In the genomic region with DNA sequence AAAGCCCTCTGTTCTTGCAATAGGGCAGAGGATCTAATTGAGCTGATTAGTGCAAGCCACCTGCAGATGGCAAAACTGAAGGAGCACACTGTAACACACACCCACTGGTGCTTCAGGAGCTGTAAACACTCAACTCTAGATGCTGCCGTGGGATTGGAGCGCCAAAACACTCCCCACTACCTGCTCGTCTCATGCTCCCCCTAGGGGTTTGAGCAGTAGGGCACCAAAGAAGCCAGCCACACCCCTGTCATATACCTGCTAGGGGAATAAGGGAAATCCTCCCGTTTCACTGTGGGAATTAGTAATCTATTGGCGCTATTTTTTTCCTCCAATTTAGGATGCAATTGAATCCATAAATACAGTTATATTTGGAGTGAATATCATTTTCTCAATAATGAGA, we compare ENCODE assay signal across 19 cellular contexts.
A peak's percentile ranks its signal among the peaks of the same experiment; 100 is the strongest.
DNase-seq lines count a peak whose midpoint lies in the region; ATAC-seq, FAIRE-seq and TF ChIP-seq lines count a peak whose summit lies in the region.
"Had no signal": no experiment of that assay in that cellular context is flagged by ENCODE, and none has a peak within 500 bp of the region (broad histone marks: within the 10 kb centered on the region; RNA-seq: fewer than 3 reads in every experiment).

No MANE protein-coding gene starts in this region.

- H3K27me3 Mint-ChIP-seq in WTC11 (ENCODE audit: low read depth): no peaks in the 10 kb centered on the region
- no peaks in the 10 kb centered on the region for H3K27me3 Mint-ChIP-seq in Calu3 (ENCODE audit: unreplicated experiment)

- no peak overlapping the region for H3K4me3 ChIP-seq in HepG2 (replicated peaks in 1 of 3; ENCODE audit: insufficient read depth in 1 of 3, low read depth in 2 of 3, low read length in 3 of 3)
- no peak overlapping the region for H3K4me3 ChIP-seq in right lobe of liver
- H3K4me3 ChIP-seq in MM.1S (ENCODE audit: low read length): no peak overlapping the region
- H3K4me3 ChIP-seq: A549; BLaER1 treated with 17β-estradiol and CSF1 and Interleukin-3, amounts not matched to agents 10 nM and 100 nM; SJCRH30 had no signal

- H3K9ac ChIP-seq in HepG2 (ENCODE audit: insufficient read depth, low read depth, low read length) (no peak overlapping the region), MM.1S (ENCODE audit: low read length) (no peak overlapping the region)
- H3K9ac ChIP-seq: BLaER1 treated with 17β-estradiol and CSF1 and Interleukin-3, amounts not matched to agents 10 nM and 100 nM had no signal

- POLR2A ChIA-PET in HepG2 (lab: Yijun Ruan, JAX) (no interaction called here), WTC11 (lab: Charles Lee) (no interaction called here), GM10248 (lab: Yijun Ruan, JAX) (no interaction called here)

- intact Hi-C loops in HepG2 (cut with micrococcal nuclease; ENCODE audit: unreplicated experiment) (no loop called here), right lobe of liver (cut with DNase I) (no loop called here), left ventricle myocardium superior (cut with micrococcal nuclease) (no loop called here), Calu3 (cut with micrococcal nuclease; ENCODE audit: unreplicated experiment) (no loop called here)

- H3K79me2 ChIP-seq in HepG2 (ENCODE audit: insufficient read depth, low read length): no peaks in the 10 kb centered on the region
- no peaks in the 10 kb centered on the region for H3K79me2 ChIP-seq in MM.1S (ENCODE audit: low read length)

- H3K4me1 ChIP-seq in HepG2 (ENCODE audit: insufficient read depth, low read length) (no peaks in the 10 kb centered on the region), right lobe of liver (no peaks in the 10 kb centered on the region), MM.1S (ENCODE audit: low read length) (no peaks in the 10 kb centered on the region)
- H3K4me1 ChIP-seq: A549; BLaER1 treated with 17β-estradiol and CSF1 and Interleukin-3, amounts not matched to agents 10 nM and 100 nM; SJCRH30 had no signal

- no peaks in the 10 kb centered on the region for H3K36me3 ChIP-seq in HepG2 (replicated peaks in 1 of 2; ENCODE audit: control insufficient read depth in 1 of 2, insufficient read depth in 2 of 2, low read length in 2 of 2)
- H3K36me3 ChIP-seq in right lobe of liver: no peaks in the 10 kb centered on the region
- H3K36me3 ChIP-seq in MM.1S (replicated peaks; ENCODE audit: insufficient read depth, low read length): no peaks in the 10 kb centered on the region
- H3K36me3 ChIP-seq: BLaER1 treated with 17β-estradiol and CSF1 and Interleukin-3, amounts not matched to agents 10 nM and 100 nM; SJCRH30 had no signal

- no peaks in the 10 kb centered on the region for H3K27me3 ChIP-seq in HepG2 (ENCODE audit: control insufficient read depth in 1 of 2, insufficient read depth in 2 of 2, low read length in 2 of 2)
- no peaks in the 10 kb centered on the region for H3K27me3 ChIP-seq in right lobe of liver
- H3K27me3 ChIP-seq in MM.1S (replicated peaks; ENCODE audit: insufficient read depth, low read length): no peaks in the 10 kb centered on the region
- H3K27me3 ChIP-seq: BLaER1 treated with 17β-estradiol and CSF1 and Interleukin-3, amounts not matched to agents 10 nM and 100 nM; SJCRH30 had no signal

- H3K9me3 Mint-ChIP-seq in WTC11 (no peaks in the 10 kb centered on the region), Calu3 (ENCODE audit: low read depth, unreplicated experiment) (no peaks in the 10 kb centered on the region)

- TF ChIP-seq POLR2A in HepG2 (IDR thresholded peaks at IDR 0.05; ENCODE audit: insufficient read depth in 1 of 2, low read depth in 2 of 2, low read length in 2 of 2): no peak
- no peak for TF ChIP-seq POLR2A in right lobe of liver (IDR thresholded peaks at IDR 0.05)

- H3K36me3 Mint-ChIP-seq in WTC11 (no peaks in the 10 kb centered on the region), Calu3 (ENCODE audit: insufficient read depth, unreplicated experiment) (no peaks in the 10 kb centered on the region)
- H3K36me3 Mint-ChIP-seq: CD8-positive, alpha-beta memory T cell had no signal

- H3K4me3 Mint-ChIP-seq in WTC11 (no peak overlapping the region), Calu3 (ENCODE audit: low read depth, unreplicated experiment) (no peak overlapping the region)
- H3K4me3 Mint-ChIP-seq: CD8-positive, alpha-beta memory T cell had no signal

- CTCF ChIA-PET in HepG2 (lab: Yijun Ruan, JAX; ENCODE audit: low intra/inter-chr PET ratio, low total read pairs): no interaction called here
- CTCF ChIA-PET in WTC11 (lab: Charles Lee): no interaction called here
- CTCF ChIA-PET in GM10248 (lab: Yijun Ruan, JAX): no interaction called here
- CTCF ChIA-PET in Calu3 (lab: Charles Lee): no interaction called here

- H2AFZ ChIP-seq in HepG2 (ENCODE audit: low read length) (no peak overlapping the region), MM.1S (ENCODE audit: low read length) (no peak overlapping the region)

- BruUV-seq in HepG2 (replicated peaks; lab: Mats Ljungman, UMichigan): no TSS peak
- BruUV-seq in Calu3 (replicated peaks; lab: Mats Ljungman, UMichigan): no TSS peak

- H3K27ac ChIP-seq in HepG2 (ENCODE audit: extremely low read length, insufficient read depth, low read length) (no peak overlapping the region), right lobe of liver (no peak overlapping the region), MM.1S (ENCODE audit: low read length) (no peak overlapping the region)
- H3K27ac ChIP-seq: A549; BLaER1 treated with 17β-estradiol and CSF1 and Interleukin-3, amounts not matched to agents 10 nM and 100 nM; RWPE1; SJCRH30 had no signal

- no peaks in the 10 kb centered on the region for H3F3A ChIP-seq in MM.1S (ENCODE audit: insufficient read depth, low read length)

- TF ChIP-seq RAD21 in HepG2 (CRISPR knock-in tag; IDR thresholded peaks at IDR 0.05): no peak

- no peaks in the 10 kb centered on the region for H3K9me2 ChIP-seq in MM.1S (replicated peaks; ENCODE audit: insufficient read depth, low read length)

- in situ Hi-C loops in HepG2 (cut with HindIII; ENCODE audit: extremely low pct_ligation_motif_present, low pct_unique_long_range_greater_than_20kb): no loop called here

- TF ChIP-seq CTCF in HepG2 (CRISPR knock-in tag; IDR thresholded peaks at IDR 0.05) (peak; percentile 11; the same call in 1 of the 2 replicates), right lobe of liver (IDR thresholded peaks at IDR 0.05) (no peak), MM.1S (IDR thresholded peaks at IDR 0.05; ENCODE audit: low read length) (peak; percentile 5; the same call in 1 of the 2 replicates), WTC11 (IDR thresholded peaks at IDR 0.05) (no peak), GM10248 (IDR thresholded peaks at IDR 0.05; ENCODE audit: control extremely low read depth, extremely low read depth, low read depth, missing control alignments) (no peak), Calu3 (IDR thresholded peaks at IDR 0.05; ENCODE audit: unreplicated experiment) (no peak)

- DNase-seq in HepG2 (ENCODE audit: low spot score) (no peak), right lobe of liver (no peak), MM.1S (no peak), WTC11 (ENCODE audit: low spot score) (peak; percentile 16), GM10248 (ENCODE audit: extremely low spot score) (no peak), left ventricle myocardium superior (no peak), Calu3 (no peak)
- DNase-seq in activated CD4-positive, alpha-beta T cell treated with anti-CD3 and anti-CD28 coated beads, Interleukin-2, amount 50 U/mL, for 1 hour: no peak
- DNase-seq: CD8-positive, alpha-beta memory T cell; MV-4-11; NCI-H1417 treated with DMSO at 0.1 percent for 48 hours; NCI-H1930; NCI-H510A; OCI-M1; SJCRH30 had no signal

- H3K4me2 ChIP-seq in HepG2 (ENCODE audit: low read depth, low read length): no peak overlapping the region
- no peak overlapping the region for H3K4me2 ChIP-seq in MM.1S (ENCODE audit: low read depth, low read length)
- H3K4me2 ChIP-seq: A549; BLaER1 treated with 17β-estradiol and CSF1 and Interleukin-3, amounts not matched to agents 10 nM and 100 nM had no signal

- FAIRE-seq in HepG2 (lab: Jason Lieb, UNC): no peak
- FAIRE-seq: A549, HTR-8/SVneo had no signal

- 74% methylated on average over 2 of the region's 5 CpGs for WGBS in HepG2 (ENCODE audit: low lambda C conversion rate)
- WGBS in right lobe of liver (ENCODE audit: insufficient coverage, low coverage, low lambda C conversion rate, missing lambda C conversion rate): 50% methylated on average over 3 of the region's 5 CpGs

- H3K9me3 ChIP-seq in HepG2 (ENCODE audit: low read length) (no peaks in the 10 kb centered on the region), right lobe of liver (no peaks in the 10 kb centered on the region), MM.1S (replicated peaks; ENCODE audit: insufficient read depth, low read length) (no peaks in the 10 kb centered on the region)
- H3K9me3 ChIP-seq: A549; BLaER1 treated with 17β-estradiol and CSF1 and Interleukin-3, amounts not matched to agents 10 nM and 100 nM; SJCRH30 had no signal

- H3K27ac Mint-ChIP-seq in WTC11 (no peak overlapping the region), Calu3 (ENCODE audit: unreplicated experiment) (no peak overlapping the region)
- H3K27ac Mint-ChIP-seq: CD8-positive, alpha-beta memory T cell had no signal

- H4K20me1 ChIP-seq in HepG2 (ENCODE audit: insufficient read depth, low read length): no peaks in the 10 kb centered on the region
- no peaks in the 10 kb centered on the region for H4K20me1 ChIP-seq in MM.1S (ENCODE audit: insufficient read depth, low read length)
- H4K20me1 ChIP-seq: BLaER1 treated with 17β-estradiol and CSF1 and Interleukin-3, amounts not matched to agents 10 nM and 100 nM had no signal

- no peak for TF ChIP-seq EP300 in HepG2 (IDR thresholded peaks at IDR 0.05; ENCODE audit: low read depth in 2 of 2, low read length in 2 of 2)
- no peak for TF ChIP-seq EP300 in HepG2 (CRISPR knock-in tag; IDR thresholded peaks at IDR 0.05; ENCODE audit: borderline replicate concordance)

- ATAC-seq in HepG2 (peak; percentile 43; the same call in 1 of the 3 replicates), right lobe of liver (no peak), WTC11 (peak; percentile 79), left ventricle myocardium superior (no peak)
- ATAC-seq: A549 had no signal

- H3K4me1 Mint-ChIP-seq in WTC11 (peaks cover 17% of the 10 kb centered on the region), Calu3 (ENCODE audit: low read depth, unreplicated experiment) (no peaks in the 10 kb centered on the region)
- H3K4me1 Mint-ChIP-seq: CD8-positive, alpha-beta memory T cell had no signal

TF ChIP-seq in HepG2, 621 proteins besides CTCF, POLR2A, EP300 and RAD21 (continues in another document):
- TF ChIP-seq STAG1 (CRISPR knock-in tag; IDR thresholded peaks at IDR 0.05) (0 out of 2 replicates have a peak, but pooled peaks have one; percentile 9), PCBP2 (optimal IDR thresholded peaks at IDR 0.05; ENCODE audit: low read depth, low read length, poor library complexity, severe bottlenecking) (no peak)

TF ChIP-seq in WTC11, 78 proteins besides CTCF, POLR2A, EP300 and RAD21 (continues in another document):
- TF ChIP-seq, protein P1, sequence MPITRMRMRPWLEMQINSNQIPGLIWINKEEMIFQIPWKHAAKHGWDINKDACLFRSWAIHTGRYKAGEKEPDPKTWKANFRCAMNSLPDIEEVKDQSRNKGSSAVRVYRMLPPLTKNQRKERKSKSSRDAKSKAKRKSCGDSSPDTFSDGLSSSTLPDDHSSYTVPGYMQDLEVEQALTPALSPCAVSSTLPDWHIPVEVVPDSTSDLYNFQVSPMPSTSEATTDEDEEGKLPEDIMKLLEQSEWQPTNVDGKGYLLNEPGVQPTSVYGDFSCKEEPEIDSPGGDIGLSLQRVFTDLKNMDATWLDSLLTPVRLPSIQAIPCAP (CRISPR knock-in tag; IDR thresholded peaks at IDR 0.05): no peak
- TF ChIP-seq TEAD4 (CRISPR knock-in tag; IDR thresholded peaks at IDR 0.05): no peak

Comparison
In these comparisons a context has a peak if more than half of its experiments do, and no peak if none do; other contexts are left out.
1. ATAC-seq: peak in HepG2 (single experiment) and WTC11 (single experiment); none in right lobe of liver (0 of 4) and left ventricle myocardium superior (single experiment).
2. CTCF ChIP-seq: peak in HepG2 (single experiment) and MM.1S (single experiment); none in right lobe of liver (0 of 4), WTC11 (single experiment), GM10248 (single experiment) and Calu3 (single experiment).
3. Of the 50 proteins assayed by ChIP-seq in both HepG2 and WTC11: peak only in HepG2: CTCF; only in WTC11: none; in both: none; in neither: 49.